8 cellular contexts compared by ENCODE assay signal in the genomic region with DNA sequence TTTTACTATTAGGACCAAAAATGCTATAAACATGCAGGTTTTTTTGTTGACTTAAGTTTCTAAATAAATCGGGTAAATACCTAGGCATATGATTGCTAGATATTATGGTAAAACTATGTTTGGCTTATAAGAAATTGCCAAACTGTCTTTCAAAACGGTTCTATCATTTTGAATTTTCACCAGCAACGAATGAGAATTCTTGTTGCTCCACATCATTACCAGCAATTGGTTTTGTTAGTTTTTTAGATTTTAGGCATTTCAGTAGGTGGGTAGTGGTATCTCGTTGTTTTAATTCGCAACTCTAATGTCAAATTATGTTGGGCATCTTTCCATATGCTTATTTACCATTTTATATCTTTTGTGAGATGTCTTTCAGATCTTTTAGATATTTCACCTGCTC.
"Had no signal": no experiment of that assay in that cellular context is flagged by ENCODE, and none has a peak within 500 bp of the region (broad histone marks: within the 10 kb centered on the region; RNA-seq: fewer than 3 reads in every experiment).

No MANE protein-coding gene starts in this region.

- ATAC-seq: HepG2 had no signal

- H3K4me3 Mint-ChIP-seq: IgD-negative memory B cell had no signal

- H3K9ac ChIP-seq: KMS-11 had no signal

- H3K36me3 Mint-ChIP-seq: IgD-negative memory B cell had no signal

- H3K4me2 ChIP-seq: KMS-11 had no signal

- DNase-seq: IMR-90, KBM-7, KG1 had no signal

- H3K4me1 Mint-ChIP-seq: IgD-negative memory B cell had no signal

- H3K27ac ChIP-seq: HL-60, KMS-11 had no signal

- FAIRE-seq: HepG2, HTR-8/SVneo had no signal

- H3K27me3 Mint-ChIP-seq: IgD-negative memory B cell had no signal

- H3K27ac Mint-ChIP-seq: IgD-negative memory B cell had no signal
